Comparison of ENCODE assay signal across 15 cellular contexts in the genomic region with DNA sequence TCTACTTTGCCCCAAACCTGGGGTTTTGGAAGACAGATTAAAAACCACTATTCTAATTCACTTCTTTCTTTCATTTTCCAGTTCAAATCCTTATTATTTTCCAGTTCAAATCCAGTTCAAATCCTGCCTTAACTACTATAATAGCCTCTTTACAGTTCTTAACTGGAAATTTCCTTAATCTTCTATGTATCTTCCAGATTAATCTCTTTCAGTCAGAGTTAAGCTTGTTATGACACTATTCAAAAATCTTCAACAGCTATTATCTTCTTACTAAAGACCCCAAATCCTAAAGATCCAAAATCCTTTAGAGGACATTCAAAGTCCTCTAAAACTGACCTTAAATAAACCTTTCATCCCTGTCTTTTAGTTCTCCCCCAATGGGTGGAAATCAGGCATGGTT.
"Had no signal": no experiment of that assay in that cellular context is flagged by ENCODE, and none has a peak within 500 bp of the region (broad histone marks: within the 10 kb centered on the region; RNA-seq: fewer than 3 reads in every experiment).

No MANE protein-coding gene starts in this region.

- H3K27me3 Mint-ChIP-seq: activated CD4-positive, alpha-beta memory T cell treated with anti-CD3 and anti-CD28 coated beads for 36 hours; stimulated activated naive CD8-positive, alpha-beta T cell treated with anti-CD3 and anti-CD28 coated beads, Interleukin-15, amount 100 ng/mL, for 72 hours had no signal

- H3K4me3 ChIP-seq: coronary artery, gastrocnemius medialis, left lung, thoracic aorta had no signal

- H3K36me3 ChIP-seq: thoracic aorta had no signal

- H3K4me3 Mint-ChIP-seq: activated CD4-positive, alpha-beta memory T cell treated with anti-CD3 and anti-CD28 coated beads for 36 hours; activated T-helper 1 cell treated with anti-CD3 and anti-CD28 coated beads, Interleukin-12 subunit alpha, Interleukin-12 subunit beta, Interleukin-2, Interleukin-4 antibody, amounts not matched to agents 30 ng/mL and 10 ng/mL and 1 ng/mL, durations not matched to agents 14 hours and 24 hours and 36 hours; nephron progenitor cell; stimulated activated naive CD8-positive, alpha-beta T cell treated with anti-CD3 and anti-CD28 coated beads, Interleukin-15, amount 100 ng/mL, for 72 hours had no signal

- ATAC-seq: gastrocnemius medialis; left lung; sciatic nerve; stimulated activated naive CD8-positive, alpha-beta T cell treated with anti-CD3 and anti-CD28 coated beads, Interleukin-15, amount 100 ng/mL, for 72 hours had no signal

- H3K27ac ChIP-seq: coronary artery, epithelial cell of prostate, gastrocnemius medialis, left lung, thoracic aorta had no signal

- H3K9me3 Mint-ChIP-seq: activated CD4-positive, alpha-beta memory T cell treated with anti-CD3 and anti-CD28 coated beads for 36 hours; activated T-helper 1 cell treated with anti-CD3 and anti-CD28 coated beads, Interleukin-12 subunit alpha, Interleukin-12 subunit beta, Interleukin-2, Interleukin-4 antibody, amounts not matched to agents 30 ng/mL and 10 ng/mL and 1 ng/mL, durations not matched to agents 14 hours and 24 hours and 36 hours; nephron progenitor cell; stimulated activated naive CD8-positive, alpha-beta T cell treated with anti-CD3 and anti-CD28 coated beads, Interleukin-15, amount 100 ng/mL, for 72 hours had no signal

- H3K9me3 ChIP-seq: gastrocnemius medialis, left lung, thoracic aorta had no signal

- H3K27me3 ChIP-seq: gastrocnemius medialis, left lung had no signal

- DNase-seq: activated CD4-positive, alpha-beta memory T cell treated with anti-CD3 and anti-CD28 coated beads for 36 hours; activated CD8-positive, alpha-beta memory T cell treated with anti-CD3 and anti-CD28 coated beads, Interleukin-2, amount 50 U/mL, for 4 hours; activated naive CD4-positive, alpha-beta T cell; caudate nucleus; effector memory CD4-positive, alpha-beta T cell; gastrocnemius medialis; left lung; nephron progenitor cell; stimulated activated CD4-positive, alpha-beta T cell treated with anti-CD3 and anti-CD28 coated beads, Interleukin-2, amount 100 ng/mL, for 48 hours; stimulated activated naive CD8-positive, alpha-beta T cell treated with anti-CD3 and anti-CD28 coated beads, Interleukin-15, amount 100 ng/mL, for 72 hours had no signal

- H3K27ac Mint-ChIP-seq: activated CD4-positive, alpha-beta memory T cell treated with anti-CD3 and anti-CD28 coated beads for 36 hours; nephron progenitor cell had no signal
